7 cellular contexts compared by ENCODE assay signal in genomic region chr12:121800694-121801600, GRCh38. TPM values are rescaled to one million over a fixed set of nuclear protein-coding genes. Genes with fewer than 3 reads are reported as not detected.
DNase-seq lines count a peak whose midpoint lies in the region; ATAC-seq, FAIRE-seq and TF ChIP-seq lines count a peak whose summit lies in the region.

No MANE protein-coding gene starts in this region.

- FAIRE-seq in keratinocyte (lab: Jason Lieb, UNC) (no peak), small intestine (lab: Jason Lieb, UNC) (no peak)

- H3K9me1 ChIP-seq in keratinocyte (ENCODE audit: control insufficient read depth, extremely low read depth, insufficient read depth, low read length), result no peaks in the 10 kb centered on the region

- H3K9me3 Mint-ChIP-seq in activated B cell treated with CpG ODN at 0.5 μM for 24 hours, result no peaks in the 10 kb centered on the region

- TF ChIP-seq POLR2A in NB4 (IDR thresholded peaks at IDR 0.05; ENCODE audit: extremely low read depth, insufficient read length), result peak; percentile 38

- intact Hi-C loops in activated B cell treated with CpG ODN at 0.5 μM for 24 hours (cut with micrococcal nuclease), result loop anchor here (5.0 kb wide), 2 partner anchors 221 to 1509 kb away; partner anchors contain the start of genes BCL7A, RNU4-1 and RNU4-2

- ATAC-seq in GM18498 (IDR thresholded peaks at IDR 0.05; ENCODE audit: unreplicated experiment) (peak; percentile 8), activated B cell treated with CpG ODN at 0.5 μM for 24 hours (ENCODE audit: low read depth) (peak; percentile 5)

- CTCF ChIA-PET in activated B cell treated with CpG ODN at 0.5 μM for 24 hours (lab: Charles Lee), result interaction anchor here (2.6 to 14.3 kb wide), 3 partner anchors 6 to 88 kb away, joined by 8 to 635 read pairs (median 39); partner anchors contain the start of genes PSMD9 and RHOF

- H3K4me1 Mint-ChIP-seq in activated B cell treated with CpG ODN at 0.5 μM for 24 hours, result peaks cover 42% of the 10 kb centered on the region

- H3K36me3 Mint-ChIP-seq in activated B cell treated with CpG ODN at 0.5 μM for 24 hours (ENCODE audit: low read depth), result peaks cover 44% of the 10 kb centered on the region

- dilution Hi-C loops in keratinocyte (cut with MboI; ENCODE audit: extremely low pct_ligation_motif_present, low sequenced_read_pairs), result no loop called here

- peak overlapping the region; percentile 100 for H3K27ac Mint-ChIP-seq in activated B cell treated with CpG ODN at 0.5 μM for 24 hours

- no peaks in the 10 kb centered on the region for H3K27me3 ChIP-seq in keratinocyte (ENCODE audit: control insufficient read depth, extremely low read depth, insufficient read depth, low read length)
- H3K27me3 ChIP-seq in small intestine (ENCODE audit: control insufficient read depth in 2 of 2, insufficient read depth in 2 of 2, low read length in 2 of 2), result no peaks in the 10 kb centered on the region

- peaks cover 49% of the 10 kb centered on the region for H3K4me1 ChIP-seq in keratinocyte (ENCODE audit: control insufficient read depth, extremely low read depth, insufficient read depth, low read length)
- H3K4me1 ChIP-seq in small intestine (ENCODE audit: control insufficient read depth in 2 of 2, insufficient read depth in 1 of 2, low read depth in 1 of 2, low read length in 1 of 2), result peaks cover 0 to 11% of the 10 kb centered on the region in 2 donors

- H3K9me3 ChIP-seq in keratinocyte (ENCODE audit: control insufficient read depth, low read depth, low read length) (no peaks in the 10 kb centered on the region), small intestine (ENCODE audit: control insufficient read depth, low read depth) (no peaks in the 10 kb centered on the region)

- H2AFZ ChIP-seq in keratinocyte (ENCODE audit: control insufficient read depth, low read length), result no peak overlapping the region

- H3K27me3 Mint-ChIP-seq in activated B cell treated with CpG ODN at 0.5 μM for 24 hours, result no peaks in the 10 kb centered on the region

- DNase-seq in NB4 (ENCODE audit: low read depth) (peak; percentile 90), activated B cell treated with CpG ODN at 0.5 μM for 24 hours (peak; percentile 62), cerebellar cortex (ENCODE audit: low spot score) (peak; percentile 70), keratinocyte (ENCODE audit: low read depth, low spot score) (no peak), small intestine (peak; percentile 75), SHP77 treated with DMSO at 0.1 percent for 48 hours (lab: John Stamatoyannopoulos, UW) (no peak)

- 0 to 1% (median 1%) methylated on average over 56 to 86 of the region's 86 CpGs for WGBS in small intestine, 3 donors

- peaks cover 24% of the 10 kb centered on the region for H3K79me2 ChIP-seq in keratinocyte (ENCODE audit: control insufficient read depth, insufficient read depth, low read length)

- peak overlapping the region; percentile 95 for H3K4me2 ChIP-seq in keratinocyte (ENCODE audit: control insufficient read depth, extremely low read depth, insufficient read depth, low read depth, low read length)

- POLR2A ChIA-PET in activated B cell treated with CpG ODN at 0.5 μM for 24 hours (lab: Charles Lee), result interaction anchor here (0.5 to 33.0 kb wide), 23 partner anchors 2 to 1509 kb away, joined by 3 to 1155 read pairs (median 6); partner anchors contain the start of genes BCL7A, DIABLO, ORAI1 and PSMD9

- H3K9ac ChIP-seq in keratinocyte (ENCODE audit: control insufficient read depth, extremely low read depth, insufficient read depth, low read length), result peak overlapping the region; percentile 98

- H3K4me3 Mint-ChIP-seq in activated B cell treated with CpG ODN at 0.5 μM for 24 hours, result peak overlapping the region; percentile 93

- H3K4me3 ChIP-seq in NB4 (ENCODE audit: low read depth, low read length), result peak overlapping the region; percentile 78
- peak overlapping the region; percentile 65 to 82 (median 79) for H3K4me3 ChIP-seq in keratinocyte (ENCODE audit: control insufficient read depth in 2 of 3, extremely low read depth in 1 of 3, insufficient read depth in 2 of 3, low read depth in 1 of 3, low read length in 3 of 3)
- peak overlapping the region; percentile 97 to 99 for H3K4me3 ChIP-seq in small intestine (ENCODE audit: low read depth in 1 of 2, low read length in 2 of 2)

- TF ChIP-seq CTCF in NB4 (IDR thresholded peaks at IDR 0.05; ENCODE audit: low read depth, low read length) (no peak), activated B cell treated with CpG ODN at 0.5 μM for 24 hours (IDR thresholded peaks at IDR 0.05) (no peak), keratinocyte (optimal IDR thresholded peaks at IDR 0.05 in 1 of 3, IDR thresholded peaks at IDR 0.05 in 1 of 3, conservative IDR thresholded peaks at IDR 0.05 in 1 of 3; ENCODE audit: extremely low read depth in 1 of 3, insufficient read depth in 2 of 3, low read length in 3 of 3) (no peak)

- H3K27ac ChIP-seq in keratinocyte (ENCODE audit: control insufficient read depth, insufficient read depth, low read length), result peak overlapping the region; percentile 90
- peak overlapping the region; percentile 99 to 100 for H3K27ac ChIP-seq in small intestine (ENCODE audit: low read depth in 1 of 2, low read length in 1 of 2)

- H4K20me1 ChIP-seq in keratinocyte (ENCODE audit: control insufficient read depth, extremely low read depth, insufficient read depth, low read length), result no peaks in the 10 kb centered on the region

- H3K36me3 ChIP-seq in keratinocyte (ENCODE audit: control insufficient read depth in 2 of 2, extremely low read depth in 1 of 2, insufficient read depth in 2 of 2, low read length in 2 of 2) (peaks cover 0 to 2% of the 10 kb centered on the region in 2 experiments), small intestine (ENCODE audit: control insufficient read depth in 2 of 2, insufficient read depth in 2 of 2, low read length in 2 of 2) (peaks cover 0 to 2% of the 10 kb centered on the region in 2 donors)

RNA-seq across cellular contexts. Expression of gene SETD1B, which starts 2.9 kb away (rescaled TPM):
- total RNA-seq in activated B cell treated with CpG ODN at 0.5 μM for 24 hours, result 36.0 and 40.3 TPM in 2 replicates
- polyA plus RNA-seq in keratinocyte (0.71 to 1.2 TPM (median 0.72 TPM) in 3 replicates), small intestine (1 to 10 TPM; 3.6 to 9.4 (median 3.8) TPM)
- 2.3 TPM for polyA plus RNA-seq in keratinocyte (2011; ENCODE audit: low read depth)
- polyA plus RNA-seq in keratinocyte (2011; cell fraction: cytosol; rRNA removed), result 0.83 and 1.4 TPM in 2 replicates
- 7.9 and 9.7 TPM in 2 replicates for polyA plus RNA-seq in keratinocyte (2011; cell fraction: nucleus; rRNA removed)
- 5.2 and 6.0 TPM in 2 replicates for polyA plus RNA-seq in keratinocyte (2012; ENCODE audit: low replicate concordance)
- 1.5 to 8.6 TPM (median 2.4 TPM) in 3 replicates for polyA minus RNA-seq in keratinocyte
- polyA minus RNA-seq in keratinocyte (2011; cell fraction: cytosol; rRNA and poly(A)+ RNA removed), result 4.0 TPM
- 5.5 and 6.5 TPM in 2 replicates for polyA minus RNA-seq in keratinocyte (2011; cell fraction: nucleus; rRNA and poly(A)+ RNA removed)

RNA-seq across cellular contexts. Expression of gene RHOF, which starts 7.5 kb away (rescaled TPM):
- total RNA-seq in activated B cell treated with CpG ODN at 0.5 μM for 24 hours, result 133 and 142 TPM in 2 replicates
- polyA plus RNA-seq in keratinocyte (2.8 to 4.3 TPM (median 4.1 TPM) in 3 replicates), small intestine (10 to 100 TPM; 13.3 to 75.9 (median 44.5) TPM)
- 3.3 TPM for polyA plus RNA-seq in keratinocyte (2011; ENCODE audit: low read depth)
- polyA plus RNA-seq in keratinocyte (2011; cell fraction: cytosol; rRNA removed), result 3.1 and 5.3 TPM in 2 replicates
- 4.8 and 5.9 TPM in 2 replicates for polyA plus RNA-seq in keratinocyte (2011; cell fraction: nucleus; rRNA removed)
- polyA plus RNA-seq in keratinocyte (2012; ENCODE audit: low replicate concordance), result 2.5 and 6.1 TPM in 2 replicates
- 7.0 to 7.7 TPM (median 7.7 TPM) in 3 replicates for polyA minus RNA-seq in keratinocyte
- polyA minus RNA-seq in keratinocyte (2011; cell fraction: cytosol; rRNA and poly(A)+ RNA removed), result 11.5 TPM
- 3.7 and 4.3 TPM in 2 replicates for polyA minus RNA-seq in keratinocyte (2011; cell fraction: nucleus; rRNA and poly(A)+ RNA removed)

RNA-seq across cellular contexts. Expression of gene HPD, which starts 57.7 kb away (rescaled TPM):
- not detected in 2 replicates for total RNA-seq in activated B cell treated with CpG ODN at 0.5 μM for 24 hours
- polyA plus RNA-seq in keratinocyte (not detected in 3 replicates), small intestine (under 1 TPM in 1 of 3 donors, not detected in 2; 0.78 TPM)
- polyA plus RNA-seq in keratinocyte (2011; ENCODE audit: low read depth), result not detected
- polyA plus RNA-seq in keratinocyte (2011; cell fraction: cytosol; rRNA removed), result not detected in 2 replicates
- polyA plus RNA-seq in keratinocyte (2011; cell fraction: nucleus; rRNA removed), result not detected in 2 replicates
- polyA plus RNA-seq in keratinocyte (2012; ENCODE audit: low replicate concordance), result not detected in 2 replicates
- not detected in 3 replicates for polyA minus RNA-seq in keratinocyte
- not detected for polyA minus RNA-seq in keratinocyte (2011; cell fraction: cytosol; rRNA and poly(A)+ RNA removed)
- polyA minus RNA-seq in keratinocyte (2011; cell fraction: nucleus; rRNA and poly(A)+ RNA removed), result not detected in 2 replicates

Comparison
In these comparisons a context has a peak if more than half of its experiments do, and no peak if none do; other contexts are left out.
1. DNase-seq: peak in NB4 (single experiment), activated B cell treated with CpG ODN at 0.5 μM for 24 hours (single experiment), cerebellar cortex (single experiment) and small intestine (single experiment); none in keratinocyte (single experiment) and SHP77 treated with DMSO at 0.1 percent for 48 hours (single experiment).
2. Peak in every context shown above with its lines, with median percentiles within 50 percentile points of each other: H3K4me3 ChIP-seq.